In genomic region chr14:73136387-73137221, GRCh38 we compare ENCODE assay signal across 1 cellular context.
TF ChIP-seq lines count a peak whose summit lies in the region.

Gene PSEN1 (plus strand): TSS chr14:73136507. CDS start chr14:73148020, 11,513 bp downstream.

TF ChIP-seq in HepG2, 621 proteins besides CTCF, POLR2A, EP300 and RAD21 (continued from another document):
- no peak for TF ChIP-seq HNF4G (IDR thresholded peaks at IDR 0.05; ENCODE audit: borderline replicate concordance, low read depth, low read length)
- TF ChIP-seq HNF4G (CRISPR knock-in tag; IDR thresholded peaks at IDR 0.05; ENCODE audit: borderline replicate concordance, low read depth): peak; percentile 34; the same call in 1 of the 2 replicates
- no peak for TF ChIP-seq ZFP1 (CRISPR knock-in tag; IDR thresholded peaks at IDR 0.05)
- no peak for TF ChIP-seq ARID2 (CRISPR knock-in tag; IDR thresholded peaks at IDR 0.05; ENCODE audit: borderline replicate concordance)
- TF ChIP-seq ELF1 (CRISPR knock-in tag; IDR thresholded peaks at IDR 0.05): peak; percentile 48
- no peak for TF ChIP-seq NONO (IDR thresholded peaks at IDR 0.05)
- TF ChIP-seq NONO (CRISPR knock-in tag; conservative IDR thresholded peaks at IDR 0.05): peak; percentile 51; the same call in 1 of the 2 replicates
- peak; percentile 21; the same call in 1 of the 2 replicates for TF ChIP-seq MAZ (IDR thresholded peaks at IDR 0.05; ENCODE audit: borderline replicate concordance, low read depth, low read length)
- peak; percentile 64; the same call in 1 of the 2 replicates for TF ChIP-seq MAZ (CRISPR knock-in tag; IDR thresholded peaks at IDR 0.05; ENCODE audit: low read depth)
- TF ChIP-seq POLR2G (IDR thresholded peaks at IDR 0.05; ENCODE audit: low read depth, low read length): peak; percentile 88
- no peak for TF ChIP-seq TARDBP (CRISPR knock-in tag; IDR thresholded peaks at IDR 0.05)
- no peak for TF ChIP-seq NAIF1 (CRISPR knock-in tag; IDR thresholded peaks at IDR 0.05; ENCODE audit: borderline replicate concordance)
- TF ChIP-seq YEATS4 (CRISPR knock-in tag; IDR thresholded peaks at IDR 0.05; ENCODE audit: borderline replicate concordance): peak; percentile 64
- peak; percentile 62; the same call in 1 of the 2 replicates for TF ChIP-seq ZFP91 (CRISPR knock-in tag; IDR thresholded peaks at IDR 0.05; ENCODE audit: borderline replicate concordance)
- TF ChIP-seq, protein P1, sequence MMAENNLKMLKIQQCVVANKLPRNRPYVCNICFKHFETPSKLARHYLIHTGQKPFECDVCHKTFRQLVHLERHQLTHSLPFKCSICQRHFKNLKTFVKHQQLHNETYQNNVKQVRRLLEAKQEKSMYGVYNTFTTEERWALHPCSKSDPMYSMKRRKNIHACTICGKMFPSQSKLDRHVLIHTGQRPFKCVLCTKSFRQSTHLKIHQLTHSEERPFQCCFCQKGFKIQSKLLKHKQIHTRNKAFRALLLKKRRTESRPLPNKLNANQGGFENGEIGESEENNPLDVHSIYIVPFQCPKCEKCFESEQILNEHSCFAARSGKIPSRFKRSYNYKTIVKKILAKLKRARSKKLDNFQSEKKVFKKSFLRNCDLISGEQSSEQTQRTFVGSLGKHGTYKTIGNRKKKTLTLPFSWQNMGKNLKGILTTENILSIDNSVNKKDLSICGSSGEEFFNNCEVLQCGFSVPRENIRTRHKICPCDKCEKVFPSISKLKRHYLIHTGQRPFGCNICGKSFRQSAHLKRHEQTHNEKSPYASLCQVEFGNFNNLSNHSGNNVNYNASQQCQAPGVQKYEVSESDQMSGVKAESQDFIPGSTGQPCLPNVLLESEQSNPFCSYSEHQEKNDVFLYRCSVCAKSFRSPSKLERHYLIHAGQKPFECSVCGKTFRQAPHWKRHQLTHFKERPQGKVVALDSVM (CRISPR knock-in tag; IDR thresholded peaks at IDR 0.05): peak; percentile 51; the same call in 1 of the 2 replicates
- TF ChIP-seq ZNF569 (CRISPR knock-in tag; IDR thresholded peaks at IDR 0.05; ENCODE audit: borderline replicate concordance): no peak
- TF ChIP-seq THAP11 (CRISPR knock-in tag; IDR thresholded peaks at IDR 0.05): peak; percentile 83
- TF ChIP-seq, protein P2, sequence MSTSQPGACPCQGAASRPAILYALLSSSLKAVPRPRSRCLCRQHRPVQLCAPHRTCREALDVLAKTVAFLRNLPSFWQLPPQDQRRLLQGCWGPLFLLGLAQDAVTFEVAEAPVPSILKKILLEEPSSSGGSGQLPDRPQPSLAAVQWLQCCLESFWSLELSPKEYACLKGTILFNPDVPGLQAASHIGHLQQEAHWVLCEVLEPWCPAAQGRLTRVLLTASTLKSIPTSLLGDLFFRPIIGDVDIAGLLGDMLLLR (CRISPR knock-in tag; IDR thresholded peaks at IDR 0.05): no peak
- no peak for TF ChIP-seq ZNF761 (CRISPR knock-in tag; conservative IDR thresholded peaks at IDR 0.05)
- TF ChIP-seq PCBP2 (optimal IDR thresholded peaks at IDR 0.05; ENCODE audit: low read depth, low read length, poor library complexity, severe bottlenecking): no peak
- no peak for TF ChIP-seq SMAD3 (CRISPR knock-in tag; IDR thresholded peaks at IDR 0.05)
- TF ChIP-seq GABPA (IDR thresholded peaks at IDR 0.05; ENCODE audit: low read depth, low read length): peak; percentile 77
- TF ChIP-seq GABPA (CRISPR knock-in tag; IDR thresholded peaks at IDR 0.05; ENCODE audit: low read depth): peak; percentile 94
- TF ChIP-seq ZNF256 (CRISPR knock-in tag; conservative IDR thresholded peaks at IDR 0.05): no peak
- TF ChIP-seq ASH2L (IDR thresholded peaks at IDR 0.05; ENCODE audit: insufficient read length, low read depth, low read length): peak; percentile 90
- TF ChIP-seq ZNF773 (CRISPR knock-in tag; IDR thresholded peaks at IDR 0.05; ENCODE audit: borderline replicate concordance): no peak
- TF ChIP-seq, protein P3, sequence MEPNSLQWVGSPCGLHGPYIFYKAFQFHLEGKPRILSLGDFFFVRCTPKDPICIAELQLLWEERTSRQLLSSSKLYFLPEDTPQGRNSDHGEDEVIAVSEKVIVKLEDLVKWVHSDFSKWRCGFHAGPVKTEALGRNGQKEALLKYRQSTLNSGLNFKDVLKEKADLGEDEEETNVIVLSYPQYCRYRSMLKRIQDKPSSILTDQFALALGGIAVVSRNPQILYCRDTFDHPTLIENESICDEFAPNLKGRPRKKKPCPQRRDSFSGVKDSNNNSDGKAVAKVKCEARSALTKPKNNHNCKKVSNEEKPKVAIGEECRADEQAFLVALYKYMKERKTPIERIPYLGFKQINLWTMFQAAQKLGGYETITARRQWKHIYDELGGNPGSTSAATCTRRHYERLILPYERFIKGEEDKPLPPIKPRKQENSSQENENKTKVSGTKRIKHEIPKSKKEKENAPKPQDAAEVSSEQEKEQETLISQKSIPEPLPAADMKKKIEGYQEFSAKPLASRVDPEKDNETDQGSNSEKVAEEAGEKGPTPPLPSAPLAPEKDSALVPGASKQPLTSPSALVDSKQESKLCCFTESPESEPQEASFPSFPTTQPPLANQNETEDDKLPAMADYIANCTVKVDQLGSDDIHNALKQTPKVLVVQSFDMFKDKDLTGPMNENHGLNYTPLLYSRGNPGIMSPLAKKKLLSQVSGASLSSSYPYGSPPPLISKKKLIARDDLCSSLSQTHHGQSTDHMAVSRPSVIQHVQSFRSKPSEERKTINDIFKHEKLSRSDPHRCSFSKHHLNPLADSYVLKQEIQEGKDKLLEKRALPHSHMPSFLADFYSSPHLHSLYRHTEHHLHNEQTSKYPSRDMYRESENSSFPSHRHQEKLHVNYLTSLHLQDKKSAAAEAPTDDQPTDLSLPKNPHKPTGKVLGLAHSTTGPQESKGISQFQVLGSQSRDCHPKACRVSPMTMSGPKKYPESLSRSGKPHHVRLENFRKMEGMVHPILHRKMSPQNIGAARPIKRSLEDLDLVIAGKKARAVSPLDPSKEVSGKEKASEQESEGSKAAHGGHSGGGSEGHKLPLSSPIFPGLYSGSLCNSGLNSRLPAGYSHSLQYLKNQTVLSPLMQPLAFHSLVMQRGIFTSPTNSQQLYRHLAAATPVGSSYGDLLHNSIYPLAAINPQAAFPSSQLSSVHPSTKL (CRISPR knock-in tag; IDR thresholded peaks at IDR 0.05): no peak; the same call in 1 of the 2 replicates
- peak; percentile 87 for TF ChIP-seq RBFOX2 (IDR thresholded peaks at IDR 0.05; ENCODE audit: low read depth, low read length)
- TF ChIP-seq ZNF605 (CRISPR knock-in tag; IDR thresholded peaks at IDR 0.05): peak; percentile 67
- no peak for TF ChIP-seq NFIB (CRISPR knock-in tag; IDR thresholded peaks at IDR 0.05; ENCODE audit: borderline replicate concordance)
- TF ChIP-seq DR1 (CRISPR knock-in tag; IDR thresholded peaks at IDR 0.05): peak; percentile 71
- peak; percentile 90 for TF ChIP-seq CREB1 (IDR thresholded peaks at IDR 0.05)
- TF ChIP-seq CREB1 (CRISPR knock-in tag; IDR thresholded peaks at IDR 0.05): peak; percentile 94
- peak; percentile 48; the same call in 1 of the 2 replicates for TF ChIP-seq ZBTB20 (CRISPR knock-in tag; IDR thresholded peaks at IDR 0.05; ENCODE audit: borderline replicate concordance, low read depth)
- TF ChIP-seq AKAP8 (CRISPR knock-in tag; IDR thresholded peaks at IDR 0.05): no peak
- TF ChIP-seq PHF8 (CRISPR knock-in tag; IDR thresholded peaks at IDR 0.05): peak; percentile 88
- no peak for TF ChIP-seq ZBTB7A (CRISPR knock-in tag; IDR thresholded peaks at IDR 0.05)
- peak; percentile 52; the same call in 1 of the 2 replicates for TF ChIP-seq ZBTB43 (CRISPR knock-in tag; conservative IDR thresholded peaks at IDR 0.05)
- TF ChIP-seq ZNF747 (CRISPR knock-in tag; IDR thresholded peaks at IDR 0.05; ENCODE audit: borderline replicate concordance): peak; percentile 56; the same call in 1 of the 2 replicates
- TF ChIP-seq RARA (CRISPR knock-in tag; IDR thresholded peaks at IDR 0.05): peak; percentile 30; the same call in 1 of the 2 replicates
- TF ChIP-seq ZNF530 (CRISPR knock-in tag; IDR thresholded peaks at IDR 0.05; ENCODE audit: low read depth): no peak
- 0 out of 2 replicates have a peak, but pooled peaks have one; percentile 5 for TF ChIP-seq NFYC (CRISPR knock-in tag; IDR thresholded peaks at IDR 0.05)
- TF ChIP-seq KMT2B (CRISPR knock-in tag; IDR thresholded peaks at IDR 0.05): peak; percentile 87
- TF ChIP-seq ZNF691 (CRISPR knock-in tag; IDR thresholded peaks at IDR 0.05; ENCODE audit: borderline replicate concordance, low read depth): peak; percentile 58; the same call in 1 of the 2 replicates
- TF ChIP-seq RFX1 (IDR thresholded peaks at IDR 0.05): no peak
- TF ChIP-seq KAT7 (CRISPR knock-in tag; IDR thresholded peaks at IDR 0.05; ENCODE audit: borderline replicate concordance): peak; percentile 61; the same call in 1 of the 2 replicates
- 0 out of 2 replicates have a peak, but pooled peaks have one; percentile 13 for TF ChIP-seq PHF21A (CRISPR knock-in tag; IDR thresholded peaks at IDR 0.05)
